16 cellular contexts compared by ENCODE assay signal in genomic region chr12:2353691-2354090, GRCh38.
A peak's percentile ranks its signal among the peaks of the same experiment; 100 is the strongest.
DNase-seq lines count a peak whose midpoint lies in the region; ATAC-seq, FAIRE-seq and TF ChIP-seq lines count a peak whose summit lies in the region.
"Had no signal": no experiment of that assay in that cellular context is flagged by ENCODE, and none has a peak within 500 bp of the region (broad histone marks: within the 10 kb centered on the region; RNA-seq: fewer than 3 reads in every experiment).

No MANE protein-coding gene starts in this region.

- H2AK5ac ChIP-seq in H1 (ENCODE audit: low read depth, low read length): peak overlapping the region; percentile 75; the same call in 1 of the 2 replicates

- H3K27me3 ChIP-seq in cardiac muscle cell (no peaks in the 10 kb centered on the region), H1 (replicated peaks in 1 of 4; ENCODE audit: control insufficient read depth in 3 of 4, extremely low read depth in 1 of 4, insufficient read depth in 3 of 4, low read length in 3 of 4) (no peaks in the 10 kb centered on the region), neural progenitor cell (no peaks in the 10 kb centered on the region), thoracic aorta (replicated peaks; ENCODE audit: insufficient read depth) (no peaks in the 10 kb centered on the region)

- no peak overlapping the region for H3K14ac ChIP-seq in H1 (ENCODE audit: insufficient read length)

- H3K27me3 Mint-ChIP-seq in neural progenitor cell (ENCODE audit: insufficient read depth, low read depth) (peaks cover 14% of the 10 kb centered on the region), nephron progenitor cell (ENCODE audit: low read depth, poor library complexity) (peaks cover 28% of the 10 kb centered on the region)

- H3K36me3 ChIP-seq in cardiac muscle cell (no peaks in the 10 kb centered on the region), H1 (ENCODE audit: control insufficient read depth in 2 of 4, insufficient read depth in 4 of 4, low read length in 3 of 4) (no peaks in the 10 kb centered on the region), neural progenitor cell (no peaks in the 10 kb centered on the region), thoracic aorta (no peaks in the 10 kb centered on the region)

- H3K4me2 ChIP-seq in H1 (ENCODE audit: insufficient read depth in 1 of 2, low read depth in 2 of 2, low read length in 2 of 2) (no peak overlapping the region), neural progenitor cell (peak overlapping the region; percentile 50)

- peak overlapping the region; percentile 80; the same call in 1 of the 2 replicates for H2BK12ac ChIP-seq in H1 (ENCODE audit: low read depth, low read length)

- no peak overlapping the region for H2BK15ac ChIP-seq in H1 (ENCODE audit: low read length)

- CTCF ChIA-PET in H1 (lab: Charles Lee; ENCODE audit: partially characterized antibody): interaction anchor here (0.7 to 2.7 kb wide), 8 partner anchors 10 to 261 kb away, joined by 3 to 11 read pairs (median 3); no protein-coding TSS in a partner anchor

- no peak overlapping the region for H2AFZ ChIP-seq in H1 (ENCODE audit: low read length)
- no peak overlapping the region for H2AFZ ChIP-seq in neural progenitor cell (replicated peaks)

- intact Hi-C loops in cardiac septum (cut with DNase I): loop anchor here (5.0 kb wide), 1 partner anchor 51 kb away; no protein-coding TSS in a partner anchor

- POLR2A ChIA-PET in H1 (lab: Charles Lee; ENCODE audit: partially characterized antibody): interaction anchor here (1.0 to 1.1 kb wide), 2 partner anchors 9 to 10 kb away, joined by 3 read pairs; no protein-coding TSS in a partner anchor

- H2BK120ac ChIP-seq in H1 (replicated peaks; ENCODE audit: low read depth, low read length): no peak overlapping the region

- H3K4me1 ChIP-seq in cardiac muscle cell (ENCODE audit: low read depth) (peaks cover 22% of the 10 kb centered on the region), H1 (replicated peaks in 1 of 4; ENCODE audit: control insufficient read depth in 3 of 4, insufficient read depth in 4 of 4, low read length in 3 of 4) (peaks cover 0 to 4% (median 0%) of the 10 kb centered on the region in 4 experiments; a peak in 1 of 7 replicates), neural progenitor cell (peaks cover 13% of the 10 kb centered on the region), thoracic aorta (ENCODE audit: control insufficient read depth in 1 of 2, low read depth in 2 of 2) (peaks cover 22 to 74% of the 10 kb centered on the region in 2 donors)

- no peak overlapping the region for H3K56ac ChIP-seq in H1 (replicated peaks; ENCODE audit: insufficient read length, low read depth, low read length)

- peak overlapping the region; percentile 51 for H4K8ac ChIP-seq in H1 (ENCODE audit: extremely low read depth, insufficient read depth, low read length)

- ATAC-seq in thoracic aorta (ENCODE audit: insufficient number of reproducible peaks, low FRiP score, low read depth): no peak
- ATAC-seq: K562 had no signal

- TF ChIP-seq CTCF in cardiac muscle cell (IDR thresholded peaks at IDR 0.05; ENCODE audit: low read depth, low read length): no peak
- TF ChIP-seq CTCF in H1 (IDR thresholded peaks at IDR 0.05; ENCODE audit: control extremely low read depth in 1 of 3, insufficient read depth in 1 of 3, low read depth in 1 of 3, low read length in 3 of 3): no peak
- TF ChIP-seq CTCF in neural progenitor cell (IDR thresholded peaks at IDR 0.05): no peak
- TF ChIP-seq CTCF in thoracic aorta (IDR thresholded peaks at IDR 0.05): no peak
- no peak for TF ChIP-seq CTCF in nephron progenitor cell (IDR thresholded peaks at IDR 0.05)

- TF ChIP-seq POLR2A in H1 (IDR thresholded peaks at IDR 0.05; ENCODE audit: control extremely low read depth in 1 of 2, low read depth in 2 of 2, low read length in 2 of 2): no peak

- peak overlapping the region; percentile 69 for H3K27ac Mint-ChIP-seq in neural progenitor cell
- H3K27ac Mint-ChIP-seq in nephron progenitor cell: no peak overlapping the region
- H3K27ac Mint-ChIP-seq: CD4-positive, CD25-positive, alpha-beta regulatory T cell had no signal

- no peak for TF ChIP-seq EP300 in H1 (IDR thresholded peaks at IDR 0.05; ENCODE audit: borderline replicate concordance in 1 of 2, low read depth in 2 of 2, low read length in 2 of 2)

- H3K4me3 Mint-ChIP-seq in neural progenitor cell (peak overlapping the region; percentile 25), nephron progenitor cell (no peak overlapping the region)
- H3K4me3 Mint-ChIP-seq: CD4-positive, CD25-positive, alpha-beta regulatory T cell had no signal

- H3K23me2 ChIP-seq in H1 (ENCODE audit: low read depth, low read length): no peaks in the 10 kb centered on the region

- WGBS in H1 (ENCODE audit: extremely low coverage in 1 of 2, insufficient coverage in 1 of 2, insufficient read length in 1 of 2, insufficient replicate concordance in 2 of 2, low coverage in 1 of 2, low lambda C conversion rate in 2 of 2, missing lambda C conversion rate in 1 of 2), 2 experiments: 76% methylated on average over 6 of the region's 6 CpGs; no CpG with 5 or more reads in 1 of the 2 experiments

- H3K4me3 ChIP-seq in cardiac muscle cell (no peak overlapping the region), H1 (ENCODE audit: extremely low read depth in 1 of 4, insufficient read depth in 2 of 4, low read depth in 3 of 4, low read length in 4 of 4) (no peak overlapping the region), neural progenitor cell (no peak overlapping the region), thoracic aorta (no peak overlapping the region)
- H3K4me3 ChIP-seq: K562 had no signal

- no peak overlapping the region for H4K91ac ChIP-seq in H1 (replicated peaks; ENCODE audit: insufficient read length, low read length)

- H3K4ac ChIP-seq in H1 (replicated peaks; ENCODE audit: insufficient read length, low read depth, low read length): no peak overlapping the region

- H3K9me3 ChIP-seq in cardiac muscle cell (ENCODE audit: low read depth): no peaks in the 10 kb centered on the region
- no peaks in the 10 kb centered on the region for H3K9me3 ChIP-seq in H1 (ENCODE audit: insufficient read depth in 2 of 2, low read depth in 1 of 2, low read length in 1 of 2)
- H3K9me3 ChIP-seq in neural progenitor cell (ENCODE audit: low read depth): no peaks in the 10 kb centered on the region
- no peaks in the 10 kb centered on the region for H3K9me3 ChIP-seq in thoracic aorta

- no peak overlapping the region for H3K23ac ChIP-seq in H1 (ENCODE audit: insufficient read length)

- peaks cover 36% of the 10 kb centered on the region for H3K4me1 Mint-ChIP-seq in neural progenitor cell
- peaks cover 65% of the 10 kb centered on the region for H3K4me1 Mint-ChIP-seq in nephron progenitor cell

- no peak overlapping the region for H3K18ac ChIP-seq in H1 (ENCODE audit: extremely low read depth, low read length)

- DNase-seq in cardiac muscle cell (ENCODE audit: low read depth in 1 of 2, low spot score in 1 of 2) (no peak), cardiac septum (ENCODE audit: low spot score) (no peak), H1 (ENCODE audit: low read depth in 1 of 2, low spot score in 2 of 2) (no peak), neural progenitor cell (ENCODE audit: low spot score) (no peak), thoracic aorta (ENCODE audit: low spot score) (no peak), SIG-M5 treated with dmso at 0.1 percent for 504 hours (lab: John Stamatoyannopoulos, UW; ENCODE audit: unreplicated experiment) (no peak), nephron progenitor cell (no peak), inferior parietal cortex (ENCODE audit: extremely low spot score) (no peak)
- DNase-seq: 8988T; CD4-positive, CD25-positive, alpha-beta regulatory T cell; NCI-H524 had no signal

- no peaks in the 10 kb centered on the region for H3K79me1 ChIP-seq in H1 (ENCODE audit: low read depth, low read length)

- no peak overlapping the region for H4K5ac ChIP-seq in H1 (ENCODE audit: insufficient read length, low read depth, low read length)

- FAIRE-seq in H1 (lab: Jason Lieb, UNC): no peak
- FAIRE-seq: G401.6, GM12892, K562 had no signal

- TF ChIP-seq RAD21 in H1 (IDR thresholded peaks at IDR 0.05 in 1 of 2, conservative IDR thresholded peaks at IDR 0.05 in 1 of 2; ENCODE audit: low read depth in 2 of 2, low read length in 2 of 2): no peak

- H3K9ac ChIP-seq in H1 (replicated peaks in 1 of 4; ENCODE audit: extremely low read depth in 1 of 4, low read depth in 3 of 4, low read length in 3 of 4): no peak overlapping the region
- H3K9ac ChIP-seq in neural progenitor cell: no peak overlapping the region

- H3K9me3 Mint-ChIP-seq in neural progenitor cell: no peaks in the 10 kb centered on the region
- no peaks in the 10 kb centered on the region for H3K9me3 Mint-ChIP-seq in nephron progenitor cell

- no peak overlapping the region for H2BK5ac ChIP-seq in H1 (ENCODE audit: low read depth, low read length)

- no peaks in the 10 kb centered on the region for H3K79me2 ChIP-seq in H1 (ENCODE audit: control insufficient read depth in 1 of 2, insufficient read depth in 2 of 2, low read length in 2 of 2)
- H3K79me2 ChIP-seq in neural progenitor cell (ENCODE audit: low read depth): no peaks in the 10 kb centered on the region

- H3K27ac ChIP-seq in cardiac muscle cell (peak overlapping the region; percentile 70), H1 (ENCODE audit: low read depth, low read length) (no peak overlapping the region; the same call in 1 of the 2 replicates), neural progenitor cell (no peak overlapping the region), thoracic aorta (peak overlapping the region; percentile 41 to 55)
- H3K27ac ChIP-seq: HL-60, RWPE1 had no signal

- H3F3A ChIP-seq in neural progenitor cell (ENCODE audit: low read depth): no peaks in the 10 kb centered on the region

- no peak overlapping the region for H2BK20ac ChIP-seq in H1 (ENCODE audit: low read length)

- H4K20me1 ChIP-seq in H1 (replicated peaks in 1 of 2; ENCODE audit: control insufficient read depth in 1 of 2, insufficient read depth in 2 of 2, low read length in 2 of 2): no peaks in the 10 kb centered on the region
- no peaks in the 10 kb centered on the region for H4K20me1 ChIP-seq in neural progenitor cell (ENCODE audit: low read depth)

- H3K36me3 Mint-ChIP-seq in neural progenitor cell: no peaks in the 10 kb centered on the region
- no peaks in the 10 kb centered on the region for H3K36me3 Mint-ChIP-seq in nephron progenitor cell (ENCODE audit: low read depth)
- H3K36me3 Mint-ChIP-seq: CD4-positive, CD25-positive, alpha-beta regulatory T cell had no signal

TF ChIP-seq in H1, 55 proteins besides CTCF, POLR2A, EP300 and RAD21 (continues in another document):
- no peak for TF ChIP-seq ATF2 (IDR thresholded peaks at IDR 0.05; ENCODE audit: low read length)
- TF ChIP-seq GABPA (IDR thresholded peaks at IDR 0.05; ENCODE audit: borderline replicate concordance, insufficient read depth, low read length): no peak

Comparison
In these comparisons a context has a peak if more than half of its experiments do, and no peak if none do; other contexts are left out.
1. H3K27ac ChIP-seq: peak in cardiac muscle cell (single experiment) and thoracic aorta (2 of 2); none in H1 (single experiment) and neural progenitor cell (single experiment).